ENCODE assay signal across 8 cellular contexts in the genomic region with DNA sequence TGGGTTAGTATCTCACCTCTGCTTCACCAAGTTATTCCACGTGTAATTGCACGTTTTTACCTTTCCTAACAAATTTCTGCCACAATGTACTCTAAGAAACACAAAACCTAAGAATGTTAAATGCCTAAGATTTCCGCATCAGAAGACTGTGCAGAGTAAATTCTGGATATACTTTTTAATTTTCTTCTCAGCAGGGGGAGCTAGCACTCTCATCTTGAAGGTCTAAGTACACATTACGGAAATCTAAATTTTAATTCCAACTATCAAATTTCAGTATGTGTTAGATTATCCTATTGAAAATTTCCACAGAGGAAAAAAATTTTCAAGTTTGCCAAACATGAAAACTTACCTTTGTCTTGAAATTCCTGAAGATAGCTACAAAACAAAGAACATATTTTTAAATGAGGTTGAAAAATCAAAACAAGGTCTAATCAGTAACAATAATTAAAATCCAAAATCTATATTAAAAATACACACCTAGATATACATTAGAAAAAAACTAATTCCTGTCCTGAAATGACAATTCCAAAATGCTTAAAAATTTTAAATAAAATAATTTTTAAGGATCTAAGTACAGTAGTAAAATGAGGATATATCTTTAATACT. TPM values are rescaled to one million over a fixed set of nuclear protein-coding genes. Genes with fewer than 3 reads are reported as not detected.
DNase-seq lines count a peak whose midpoint lies in the region; ATAC-seq lines count a peak whose summit lies in the region.

No MANE protein-coding gene starts in this region.

- ATAC-seq in HG02973 (IDR thresholded peaks at IDR 0.05; ENCODE audit: unreplicated experiment) (no peak), HG02759 (IDR thresholded peaks at IDR 0.05; ENCODE audit: unreplicated experiment) (no peak)

- in situ Hi-C loops in G401 (cut with HindIII; ENCODE audit: low sequenced_read_pairs), result no loop called here

- DNase-seq in G401 (ENCODE audit: low spot score), result peak; percentile 27
- peak; percentile 53 for DNase-seq in NCI-H1417 treated with DMSO at 0.1 percent for 48 hours (lab: John Stamatoyannopoulos, UW)
- peak; percentile 39 for DNase-seq in astrocyte of the hippocampus (ENCODE audit: low read depth, low spot score)
- DNase-seq in left kidney (ENCODE audit: low read depth, low spot score), result peak; percentile 83
- no peak for DNase-seq in stimulated activated naive CD4-positive, alpha-beta T cell treated with Interleukin-2 at 50 U/mL for 16 hours (lab: John Stamatoyannopoulos, UW)
- no peak for DNase-seq in ureter (ENCODE audit: low spot score)

RNA-seq across cellular contexts. Expression of a gene that starts 10.5 kb away (rescaled TPM):
- total RNA-seq in G401 (2014; rRNA removed; shearing (Covaris generic)), result 3.0 and 16.2 TPM in 2 replicates
- total RNA-seq in ureter, result 63.5 TPM

Comparison
In these comparisons a context has a peak if more than half of its experiments do, and no peak if none do; other contexts are left out.
1. DNase-seq: peak in G401 (single experiment), NCI-H1417 treated with DMSO at 0.1 percent for 48 hours (single experiment), astrocyte of the hippocampus (single experiment) and left kidney (single experiment); none in stimulated activated naive CD4-positive, alpha-beta T cell treated with Interleukin-2 at 50 U/mL for 16 hours (single experiment) and ureter (single experiment).